Comparison of ENCODE assay signal across 1 cellular context in genomic region chr3:113153499-113154107, GRCh38.
TF ChIP-seq lines count a peak whose summit lies in the region.

No MANE protein-coding gene starts in this region.

TF ChIP-seq in H1, 55 proteins besides CTCF, POLR2A, EP300 and RAD21:
- TF ChIP-seq BRCA1 (IDR thresholded peaks at IDR 0.05; ENCODE audit: low read depth, low read length): no peak
- no peak for TF ChIP-seq KDM4A (IDR thresholded peaks at IDR 0.05; ENCODE audit: low read depth, low read length, severe bottlenecking)
- no peak for TF ChIP-seq SRF (IDR thresholded peaks at IDR 0.05; ENCODE audit: low read depth, low read length)
- TF ChIP-seq JUN (IDR thresholded peaks at IDR 0.05; ENCODE audit: low read depth, low read length): no peak
- no peak for TF ChIP-seq RNF2 (IDR thresholded peaks at IDR 0.05; ENCODE audit: borderline replicate concordance, low read depth, low read length, missing control alignments, poor library complexity, severe bottlenecking)
- no peak for TF ChIP-seq CHD1 (IDR thresholded peaks at IDR 0.05; ENCODE audit: low read depth, low read length)
- no peak for TF ChIP-seq EZH2 (IDR thresholded peaks at IDR 0.05; ENCODE audit: low read depth, low read length, severe bottlenecking)
- TF ChIP-seq HDAC6 (IDR thresholded peaks at IDR 0.05; ENCODE audit: low read depth, low read length): no peak
- TF ChIP-seq SUZ12 (IDR thresholded peaks at IDR 0.05; ENCODE audit: low read length): no peak
- no peak for TF ChIP-seq MAFK (IDR thresholded peaks at IDR 0.05; ENCODE audit: low read depth, low read length)
- no peak for TF ChIP-seq SAP30 (IDR thresholded peaks at IDR 0.05; ENCODE audit: insufficient read depth, insufficient replicate concordance, low read length)
- no peak for TF ChIP-seq CBX5 (IDR thresholded peaks at IDR 0.05; ENCODE audit: low read depth, low read length)
- no peak for TF ChIP-seq CTBP2 (IDR thresholded peaks at IDR 0.05; ENCODE audit: borderline replicate concordance, insufficient read depth, insufficient read length, low read length)
- no peak for TF ChIP-seq TAF1 (IDR thresholded peaks at IDR 0.05; ENCODE audit: low read depth, low read length)
- TF ChIP-seq CBX8 (IDR thresholded peaks at IDR 0.05; ENCODE audit: borderline replicate concordance, low read depth, low read length): no peak
